20 cellular contexts compared by ENCODE assay signal in genomic region chr3:67686067-67686466, GRCh38. TPM values are rescaled to one million over a fixed set of nuclear protein-coding genes. Genes with fewer than 3 reads are reported as not detected.
DNase-seq lines count a peak whose midpoint lies in the region; ATAC-seq and TF ChIP-seq lines count a peak whose summit lies in the region.
"Had no signal": no experiment of that assay in that cellular context is flagged by ENCODE, and none has a peak within 500 bp of the region (broad histone marks: within the 10 kb centered on the region; RNA-seq: fewer than 3 reads in every experiment).

No MANE protein-coding gene starts in this region.

- no peak for TF ChIP-seq CTCF in CD4-positive, alpha-beta T cell (IDR thresholded peaks at IDR 0.05)
- TF ChIP-seq CTCF in lower leg skin (IDR thresholded peaks at IDR 0.05), result no peak

- no peaks in the 10 kb centered on the region for H3K36me3 Mint-ChIP-seq in CD4-positive, alpha-beta T cell (ENCODE audit: low read depth)
- H3K36me3 Mint-ChIP-seq in activated naive CD8-positive, alpha-beta T cell, result peaks cover 8% of the 10 kb centered on the region
- H3K36me3 Mint-ChIP-seq: WTC11 had no signal

- no peaks in the 10 kb centered on the region for H3K79me2 ChIP-seq in ACC112 (ENCODE audit: control insufficient read depth, insufficient read depth, low read length, unreplicated experiment)

- H3K4me3 ChIP-seq in ACC112 (ENCODE audit: low read depth, low read length), result no peak overlapping the region
- no peak overlapping the region for H3K4me3 ChIP-seq in lower leg skin (ENCODE audit: low read depth, poor library complexity, severe bottlenecking)
- H3K4me3 ChIP-seq: smooth muscle cell, tibial nerve had no signal

- no peaks in the 10 kb centered on the region for H3K9me3 ChIP-seq in CD4-positive, alpha-beta T cell (ENCODE audit: control insufficient read depth, low read length)
- H3K9me3 ChIP-seq: tibial nerve had no signal

- POLR2A ChIA-PET in CD4-positive, alpha-beta T cell (lab: Charles Lee), result no interaction called here

- no peaks in the 10 kb centered on the region for H3K27me3 Mint-ChIP-seq in CD4-positive, alpha-beta T cell
- no peaks in the 10 kb centered on the region for H3K27me3 Mint-ChIP-seq in activated naive CD8-positive, alpha-beta T cell
- H3K27me3 Mint-ChIP-seq: progenitor cell of endocrine pancreas had no signal

- H2AFZ ChIP-seq in ACC112 (ENCODE audit: low read length, unreplicated experiment), result peak overlapping the region; percentile 61

- H3K4me1 Mint-ChIP-seq in CD4-positive, alpha-beta T cell (ENCODE audit: low read depth), result peaks cover 39% of the 10 kb centered on the region
- H3K4me1 Mint-ChIP-seq in activated naive CD8-positive, alpha-beta T cell (ENCODE audit: low read depth), result peaks cover 37% of the 10 kb centered on the region
- H3K4me1 Mint-ChIP-seq: H9, WTC11 had no signal

- no peak for ATAC-seq in CD4-positive, alpha-beta T cell (ENCODE audit: poor library complexity)
- peak; percentile 2 for ATAC-seq in HG03354 (IDR thresholded peaks at IDR 0.05; ENCODE audit: poor library complexity, severe bottlenecking, unreplicated experiment)
- ATAC-seq: WTC11 had no signal

- H3K27me3 ChIP-seq in ACC112 (ENCODE audit: insufficient read depth, low read length), result no peaks in the 10 kb centered on the region
- no peaks in the 10 kb centered on the region for H3K27me3 ChIP-seq in CD4-positive, alpha-beta T cell (ENCODE audit: control insufficient read depth, insufficient read depth, low read length)
- H3K27me3 ChIP-seq: tibial nerve had no signal

- intact Hi-C loops in CD4-positive, alpha-beta T cell (cut with DNase I, micrococcal nuclease), result no loop called here
- intact Hi-C loops in lower leg skin (cut with DNase I; ENCODE audit: low total_unique reads), result no loop called here

- CTCF ChIA-PET in CD4-positive, alpha-beta T cell (lab: Charles Lee), result no interaction called here

- peak overlapping the region; percentile 70 for H3K27ac Mint-ChIP-seq in CD4-positive, alpha-beta T cell
- H3K27ac Mint-ChIP-seq in activated naive CD8-positive, alpha-beta T cell, result peak overlapping the region; percentile 79
- H3K27ac Mint-ChIP-seq: H9, progenitor cell of endocrine pancreas, WTC11 had no signal

- no peak for DNase-seq in CD4-positive, alpha-beta T cell
- no peak for DNase-seq in NCI-H2029 (lab: John Stamatoyannopoulos, UW)
- DNase-seq in NK-92 treated with Interleukin-12 subunit alpha and Interleukin-12 subunit beta, amount 100 ng/mL, for 24 hours (lab: John Stamatoyannopoulos, UW), result no peak
- no peak for DNase-seq in SIG-M5 treated with dmso at 0.1 percent for 504 hours (lab: John Stamatoyannopoulos, UW; ENCODE audit: unreplicated experiment)
- no peak for DNase-seq in lower leg skin (ENCODE audit: low spot score in 2 of 2)
- DNase-seq: activated CD8-positive, alpha-beta memory T cell treated with anti-CD3 and anti-CD28 coated beads, Interleukin-2, amount 50 U/mL, for 4 hours; AML-193; DMS 273 treated with DMSO at 0.1 percent for 48 hours; H9; NCI-H1092; NCI-H748 treated with DMSO at 0.1 percent for 48 hours; SW 1271 had no signal

- peak overlapping the region; percentile 65 for H3K4me3 Mint-ChIP-seq in CD4-positive, alpha-beta T cell
- H3K4me3 Mint-ChIP-seq in activated naive CD8-positive, alpha-beta T cell, result peak overlapping the region; percentile 67
- H3K4me3 Mint-ChIP-seq: H9, WTC11 had no signal

- 77 to 84% methylated on average over 8 of the region's 8 CpGs for WGBS in lower leg skin, 2 donors

- H3K9me3 Mint-ChIP-seq in CD4-positive, alpha-beta T cell, result no peaks in the 10 kb centered on the region
- peaks cover 11% of the 10 kb centered on the region for H3K9me3 Mint-ChIP-seq in activated naive CD8-positive, alpha-beta T cell (ENCODE audit: low read depth)
- H3K9me3 Mint-ChIP-seq: H9, WTC11 had no signal

- no peaks in the 10 kb centered on the region for H3K36me3 ChIP-seq in ACC112 (ENCODE audit: insufficient read depth, low read length)
- H3K36me3 ChIP-seq: tibial nerve had no signal

- H3K4me1 ChIP-seq in ACC112 (ENCODE audit: control insufficient read depth, insufficient read depth, low read length, unreplicated experiment), result no peaks in the 10 kb centered on the region
- H3K4me1 ChIP-seq: tibial nerve had no signal

- no peak for TF ChIP-seq POLR2A in lower leg skin (IDR thresholded peaks at IDR 0.05)

- no peak overlapping the region for H3K27ac ChIP-seq in ACC112 (ENCODE audit: low read depth, low read length)
- no peak overlapping the region for H3K27ac ChIP-seq in CD4-positive, alpha-beta T cell (ENCODE audit: low read depth, low read length)
- H3K27ac ChIP-seq: RWPE1, tibial nerve had no signal

RNA-seq across cellular contexts. Expression of gene SUCLG2, which starts 31.7 kb away (rescaled TPM):
- total RNA-seq in CD4-positive, alpha-beta T cell, result 10 to 100 TPM; 51.7 to 52.4 TPM
- total RNA-seq in lower leg skin, result 10 to 100 TPM; 38.7 to 42.9 (median 41.3) TPM
